ENCODE assay signal across 27 cellular contexts in the genomic region with DNA sequence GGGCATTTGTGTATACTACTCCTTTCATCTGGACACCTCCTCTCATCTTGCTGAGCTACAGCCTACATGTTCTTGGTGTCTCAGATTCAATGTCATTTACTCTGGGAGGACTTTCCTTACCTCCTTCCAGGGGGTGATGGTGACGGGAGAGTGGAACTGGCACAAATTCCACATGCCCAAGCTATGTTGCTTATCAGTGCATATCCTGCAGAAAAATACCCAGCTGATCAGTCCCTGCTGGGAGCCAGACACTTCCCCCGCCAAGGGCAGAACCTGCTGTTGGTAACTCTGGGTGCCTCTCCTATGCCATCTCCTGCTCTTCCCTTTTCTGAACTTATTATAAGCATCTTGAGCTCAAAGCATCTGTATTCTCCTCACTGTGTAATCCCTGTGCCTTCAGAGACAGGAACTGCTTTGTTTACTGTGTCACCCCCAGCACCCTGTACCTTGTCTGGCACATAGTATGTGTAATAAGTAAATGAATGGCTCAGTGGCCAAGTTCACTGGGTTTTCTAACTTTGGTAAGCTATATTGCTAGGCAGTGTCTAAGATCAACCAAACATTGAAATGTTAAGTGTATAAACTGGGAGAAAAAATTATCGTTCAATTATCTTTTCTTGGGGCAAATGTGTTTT.
DNase-seq lines count a peak whose midpoint lies in the region; ATAC-seq, FAIRE-seq and TF ChIP-seq lines count a peak whose summit lies in the region.
"Had no signal": no experiment of that assay in that cellular context is flagged by ENCODE, and none has a peak within 500 bp of the region (broad histone marks: within the 10 kb centered on the region; RNA-seq: fewer than 3 reads in every experiment).

No MANE protein-coding gene starts in this region.

- no peaks in the 10 kb centered on the region for H3K79me2 ChIP-seq in K562 (ENCODE audit: control insufficient read depth, insufficient read depth, low read length)
- H3K79me2 ChIP-seq in neural progenitor cell (ENCODE audit: low read depth), result no peaks in the 10 kb centered on the region

- H2AFZ ChIP-seq in K562 (ENCODE audit: low read depth, low read length), result no peak overlapping the region
- H2AFZ ChIP-seq in neural progenitor cell (replicated peaks), result no peak overlapping the region

- POLR2A ChIA-PET in K562 (lab: Yijun Ruan, JAX), result interaction anchor here (0.9 to 2.4 kb wide), 3 partner anchors 13 to 22 kb away, joined by 3 to 11 read pairs (median 6); no protein-coding TSS in a partner anchor
- POLR2A ChIA-PET in A673 (lab: Charles Lee; ENCODE audit: low non-redundant PET), result no interaction called here
- POLR2A ChIA-PET in RWPE1 (lab: Yijun Ruan, JAX; ENCODE audit: low non-redundant PET), result no interaction called here

- DNase-seq in T-helper 17 cell (no peak), K562 (ENCODE audit: extremely low read depth in 1 of 4, low spot score in 3 of 4) (no peak), left ventricle myocardium superior (no peak), neural progenitor cell (ENCODE audit: low spot score) (no peak), A673 (ENCODE audit: low spot score) (no peak), RWPE1 (ENCODE audit: low spot score) (no peak)
- no peak for DNase-seq in effector memory CD8-positive, alpha-beta T cell
- DNase-seq: CD8-positive, alpha-beta memory T cell; DMS 273 treated with DMSO at 0.1 percent for 48 hours; DMS79; EL; GDM1; KG1; MG63; NCI-H1105 treated with DMSO at 0.1 percent for 48 hours; NCI-H146; NCI-H1930; NCI-H2107; NCI-H774 had no signal

- H3K27me3 Mint-ChIP-seq in T-helper 17 cell, result no peaks in the 10 kb centered on the region
- H3K27me3 Mint-ChIP-seq in neural progenitor cell (ENCODE audit: insufficient read depth, low read depth), result peaks cover 1% of the 10 kb centered on the region
- H3K27me3 Mint-ChIP-seq in effector memory CD8-positive, alpha-beta T cell, result no peaks in the 10 kb centered on the region
- H3K27me3 Mint-ChIP-seq: B cell; CD8-positive, alpha-beta memory T cell had no signal

- no peak overlapping the region for H3K27ac ChIP-seq in K562 (ENCODE audit: extremely low read depth, low read depth, low read length)
- H3K27ac ChIP-seq in neural progenitor cell, result no peak overlapping the region
- no peak overlapping the region for H3K27ac ChIP-seq in A673 (ENCODE audit: low read depth, low read length, poor library complexity, severe bottlenecking)
- H3K27ac ChIP-seq in RWPE1, result no peak overlapping the region
- H3K27ac ChIP-seq: C4-2B, SJSA1 had no signal

- FAIRE-seq in K562 (lab: Jason Lieb, UNC), result no peak
- FAIRE-seq: GM12878, GM19239, HTR-8/SVneo, RCC 7860 had no signal

- no TSS peak for BruUV-seq in K562 (replicated peaks; lab: Mats Ljungman, UMichigan)
- no TSS peak for BruUV-seq in A673 (replicated peaks; lab: Mats Ljungman, UMichigan)

- no peaks in the 10 kb centered on the region for H3F3A ChIP-seq in neural progenitor cell (ENCODE audit: low read depth)

- H3K4me2 ChIP-seq in K562 (ENCODE audit: insufficient read depth, low read length) (no peak overlapping the region), neural progenitor cell (no peak overlapping the region)

- in situ Hi-C loops in K562 (cut with MboI), result no loop called here

- ATAC-seq in T-helper 17 cell (no peak), K562 (no peak), left ventricle myocardium superior (peak; percentile 16)
- no peak for ATAC-seq in effector memory CD8-positive, alpha-beta T cell (replicated peaks)
- ATAC-seq: GM12878, HCT116 had no signal

- TF ChIP-seq EP300 in K562 (IDR thresholded peaks at IDR 0.05; ENCODE audit: low read length), result no peak

- peaks cover 11% of the 10 kb centered on the region for H3K4me1 Mint-ChIP-seq in T-helper 17 cell
- peaks cover 6% of the 10 kb centered on the region for H3K4me1 Mint-ChIP-seq in neural progenitor cell
- H3K4me1 Mint-ChIP-seq in effector memory CD8-positive, alpha-beta T cell (ENCODE audit: low read depth in 2 of 2), result peaks cover 14 to 18% of the 10 kb centered on the region in 2 donors
- H3K4me1 Mint-ChIP-seq: B cell had no signal

- H3K27ac Mint-ChIP-seq in T-helper 17 cell (peak overlapping the region; percentile 47), neural progenitor cell (peak overlapping the region; percentile 13)
- no peak overlapping the region for H3K27ac Mint-ChIP-seq in effector memory CD8-positive, alpha-beta T cell
- H3K27ac Mint-ChIP-seq: B cell; CD8-positive, alpha-beta memory T cell had no signal

- no peaks in the 10 kb centered on the region for H3K36me3 ChIP-seq in K562 (ENCODE audit: control insufficient read depth, insufficient read depth, low read length)
- no peaks in the 10 kb centered on the region for H3K36me3 ChIP-seq in neural progenitor cell
- no peaks in the 10 kb centered on the region for H3K36me3 ChIP-seq in A673 (ENCODE audit: insufficient read depth, low read length, poor library complexity, severe bottlenecking)
- H3K36me3 ChIP-seq: MG63, SJSA1 had no signal

- 15% methylated on average over 3 of the region's 3 CpGs for WGBS in K562 (ENCODE audit: insufficient coverage, low coverage, missing lambda C conversion rate)

- H3K27me3 ChIP-seq in K562 (ENCODE audit: control insufficient read depth in 2 of 2, insufficient read depth in 2 of 2, low read length in 2 of 2), result peaks cover 5 to 10% of the 10 kb centered on the region in 2 experiments; a peak in 3 of 5 replicates
- H3K27me3 ChIP-seq in neural progenitor cell, result no peaks in the 10 kb centered on the region
- H3K27me3 ChIP-seq in A673 (replicated peaks; ENCODE audit: insufficient read depth, low read depth, low read length, poor library complexity), result no peaks in the 10 kb centered on the region
- H3K27me3 ChIP-seq: MG63, SJSA1 had no signal

- no peak overlapping the region for H3K4me3 ChIP-seq in K562
- no peak overlapping the region for H3K4me3 ChIP-seq in neural progenitor cell
- H3K4me3 ChIP-seq in A673 (ENCODE audit: low read depth, low read length, poor library complexity, severe bottlenecking), result no peak overlapping the region
- H3K4me3 ChIP-seq: GM12878, MG63, SJSA1 had no signal

- intact Hi-C loops in K562 (cut with micrococcal nuclease) (no loop called here), left ventricle myocardium superior (cut with micrococcal nuclease) (no loop called here), A673 (cut with micrococcal nuclease; ENCODE audit: unreplicated experiment) (no loop called here)

- H3K9me3 Mint-ChIP-seq in neural progenitor cell, result no peaks in the 10 kb centered on the region
- no peaks in the 10 kb centered on the region for H3K9me3 Mint-ChIP-seq in effector memory CD8-positive, alpha-beta T cell
- H3K9me3 Mint-ChIP-seq: CD8-positive, alpha-beta memory T cell had no signal

- TF ChIP-seq CTCF in K562 (IDR thresholded peaks at IDR 0.05 in 2 of 3, conservative IDR thresholded peaks at IDR 0.05 in 1 of 3; ENCODE audit: insufficient read depth in 2 of 3, low read depth in 1 of 3, low read length in 3 of 3) (no peak), neural progenitor cell (IDR thresholded peaks at IDR 0.05) (no peak), A673 (conservative IDR thresholded peaks at IDR 0.05; ENCODE audit: low read depth, low read length) (no peak), RWPE1 (conservative IDR thresholded peaks at IDR 0.05; ENCODE audit: low read depth) (no peak)

- H3K4me1 ChIP-seq in K562 (replicated peaks in 1 of 2; ENCODE audit: control insufficient read depth in 2 of 2, insufficient read depth in 2 of 2, low read length in 2 of 2) (no peaks in the 10 kb centered on the region), neural progenitor cell (no peaks in the 10 kb centered on the region), A673 (ENCODE audit: insufficient read depth, low read length, poor library complexity, severe bottlenecking) (peaks cover 35% of the 10 kb centered on the region)

- H3K9ac ChIP-seq in K562 (ENCODE audit: insufficient read depth in 1 of 2, low read depth in 2 of 2, low read length in 2 of 2) (no peak overlapping the region), neural progenitor cell (no peak overlapping the region)

- TF ChIP-seq POLR2A in K562 (conservative IDR thresholded peaks at IDR 0.05), result no peak

- H3K9me3 ChIP-seq in T-helper 17 cell (ENCODE audit: control insufficient read depth, low read length, poor library complexity, severe bottlenecking), result no peaks in the 10 kb centered on the region
- H3K9me3 ChIP-seq in K562 (replicated peaks; ENCODE audit: control insufficient read depth, insufficient read depth, low read depth, low read length), result no peaks in the 10 kb centered on the region
- no peaks in the 10 kb centered on the region for H3K9me3 ChIP-seq in neural progenitor cell (ENCODE audit: low read depth)
- H3K9me3 ChIP-seq in A673 (ENCODE audit: low read depth, low read length, poor library complexity, severe bottlenecking), result no peaks in the 10 kb centered on the region
- H3K9me3 ChIP-seq: MG63, SJSA1 had no signal

- H4K20me1 ChIP-seq in K562 (replicated peaks; ENCODE audit: control insufficient read depth, insufficient read depth, low read length), result no peaks in the 10 kb centered on the region
- H4K20me1 ChIP-seq in neural progenitor cell (ENCODE audit: low read depth), result no peaks in the 10 kb centered on the region

- CTCF ChIA-PET in K562 (lab: Yijun Ruan, JAX; ENCODE audit: low intra/inter-chr PET ratio) (no interaction called here), A673 (lab: Charles Lee) (no interaction called here), RWPE1 (lab: Yijun Ruan, JAX) (no interaction called here)

- H3K4me3 Mint-ChIP-seq in T-helper 17 cell (no peak overlapping the region), neural progenitor cell (no peak overlapping the region)
- H3K4me3 Mint-ChIP-seq in effector memory CD8-positive, alpha-beta T cell, result no peak overlapping the region
- H3K4me3 Mint-ChIP-seq: B cell; CD8-positive, alpha-beta memory T cell had no signal

- no peak for TF ChIP-seq RAD21 in K562 (CRISPR knock-in tag; conservative IDR thresholded peaks at IDR 0.05 in 1 of 2, IDR thresholded peaks at IDR 0.05 in 1 of 2)

- no peaks in the 10 kb centered on the region for H3K9me1 ChIP-seq in K562 (ENCODE audit: control insufficient read depth, insufficient read depth, low read length)

- H3K36me3 Mint-ChIP-seq in T-helper 17 cell (ENCODE audit: low read depth) (no peaks in the 10 kb centered on the region), neural progenitor cell (no peaks in the 10 kb centered on the region)
- peaks cover 3% of the 10 kb centered on the region for H3K36me3 Mint-ChIP-seq in effector memory CD8-positive, alpha-beta T cell (ENCODE audit: insufficient read depth)

TF ChIP-seq in K562, 482 proteins besides CTCF, POLR2A, EP300 and RAD21 (continues in another document):
- TF ChIP-seq, protein P1, sequence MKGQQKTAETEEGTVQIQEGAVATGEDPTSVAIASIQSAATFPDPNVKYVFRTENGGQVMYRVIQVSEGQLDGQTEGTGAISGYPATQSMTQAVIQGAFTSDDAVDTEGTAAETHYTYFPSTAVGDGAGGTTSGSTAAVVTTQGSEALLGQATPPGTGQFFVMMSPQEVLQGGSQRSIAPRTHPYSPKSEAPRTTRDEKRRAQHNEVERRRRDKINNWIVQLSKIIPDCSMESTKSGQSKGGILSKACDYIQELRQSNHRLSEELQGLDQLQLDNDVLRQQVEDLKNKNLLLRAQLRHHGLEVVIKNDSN (CRISPR knock-in tag; IDR thresholded peaks at IDR 0.05), result 0 out of 2 replicates have a peak, but pooled peaks have one; percentile 22
- no peak for TF ChIP-seq U2AF1 (optimal IDR thresholded peaks at IDR 0.05; ENCODE audit: low read depth, low read length)

Comparison
In these comparisons a context has a peak if more than half of its experiments do, and no peak if none do; other contexts are left out.
1. H3K27ac Mint-ChIP-seq: peak in T-helper 17 cell (single experiment) and neural progenitor cell (single experiment); none in effector memory CD8-positive, alpha-beta T cell (0 of 2).